In the genomic region with DNA sequence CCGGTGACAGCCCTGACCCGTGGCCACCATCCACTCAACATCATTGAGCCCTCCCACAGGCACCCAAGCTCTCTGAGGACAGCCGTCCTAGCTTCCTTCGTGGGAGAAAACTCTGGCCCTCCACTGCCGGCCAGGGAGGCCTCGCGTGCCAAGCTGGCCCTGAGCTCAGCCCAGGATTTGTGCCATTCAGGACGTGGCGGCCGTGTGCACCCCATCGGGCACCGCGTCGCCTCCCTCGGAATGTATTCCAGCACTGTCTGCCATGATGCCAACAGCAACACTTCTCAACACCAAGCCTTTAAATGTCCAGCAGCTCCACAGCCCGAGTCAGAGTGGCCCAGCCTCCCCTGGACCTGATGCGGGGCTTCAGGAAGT, we compare ENCODE assay signal across 13 cellular contexts. TPM values are rescaled to one million over a fixed set of nuclear protein-coding genes. Genes with fewer than 3 reads are reported as not detected.
DNase-seq lines count a peak whose midpoint lies in the region; ATAC-seq and TF ChIP-seq lines count a peak whose summit lies in the region.
"Had no signal": no experiment of that assay in that cellular context is flagged by ENCODE, and none has a peak within 500 bp of the region (broad histone marks: within the 10 kb centered on the region; RNA-seq: fewer than 3 reads in every experiment).

No MANE protein-coding gene starts in this region.

- POLR2A ChIA-PET in WTC11 (lab: Charles Lee) = no interaction called here
- POLR2A ChIA-PET in CD4-positive, alpha-beta memory T cell (lab: Charles Lee; ENCODE audit: partially characterized antibody) = no interaction called here

- peak overlapping the region in 2 of 4 experiments; percentile 1 to 37 for H3K4me3 ChIP-seq in fibroblast of lung (replicated peaks in 1 of 4; ENCODE audit: control extremely low read depth in 1 of 4, insufficient read depth in 1 of 4, low read depth in 3 of 4, low read length in 4 of 4)
- no peak overlapping the region for H3K4me3 ChIP-seq in neutrophil (ENCODE audit: low read depth in 1 of 2, low read length in 1 of 2)
- H3K4me3 ChIP-seq in upper lobe of left lung = no peak overlapping the region
- no peak overlapping the region for H3K4me3 ChIP-seq in CD4-positive, alpha-beta memory T cell (ENCODE audit: low read length in 2 of 2)

- no peak for TF ChIP-seq POLR2A in upper lobe of left lung (IDR thresholded peaks at IDR 0.05)

- no peaks in the 10 kb centered on the region for H4K20me1 ChIP-seq in fibroblast of lung (ENCODE audit: control insufficient read depth, extremely low read depth, insufficient read depth, low read length)

- H3K4me2 ChIP-seq in fibroblast of lung (ENCODE audit: extremely low read depth, insufficient read depth, low read length) = peak overlapping the region; percentile 64

- CTCF ChIA-PET in WTC11 (lab: Charles Lee) = no interaction called here
- CTCF ChIA-PET in CD4-positive, alpha-beta memory T cell (lab: Charles Lee; ENCODE audit: partially characterized antibody) = no interaction called here

- WGBS in upper lobe of left lung, 2 donors = 50 to 92% methylated on average over 1 to 17 of the region's 17 CpGs

- peak overlapping the region; percentile 29 for H3K9ac ChIP-seq in fibroblast of lung (ENCODE audit: insufficient read depth, low read length)

- H3K79me2 ChIP-seq in fibroblast of lung (ENCODE audit: control insufficient read depth, insufficient read depth, low read length) = peaks cover 65% of the 10 kb centered on the region

- H3K36me3 ChIP-seq in fibroblast of lung (ENCODE audit: control insufficient read depth, insufficient read depth, low read length) (peaks cover 5% of the 10 kb centered on the region), neutrophil (peaks cover 46% of the 10 kb centered on the region), upper lobe of left lung (peaks cover 0 to 12% (median 3%) of the 10 kb centered on the region in 4 donors)
- no peaks in the 10 kb centered on the region for H3K36me3 ChIP-seq in CD4-positive, alpha-beta memory T cell (ENCODE audit: insufficient read depth, low read length)

- H3K9me3 ChIP-seq in fibroblast of lung (ENCODE audit: control insufficient read depth, insufficient read depth, low read depth, low read length) (no peaks in the 10 kb centered on the region), neutrophil (no peaks in the 10 kb centered on the region), upper lobe of left lung (no peaks in the 10 kb centered on the region)
- H3K9me3 ChIP-seq in CD4-positive, alpha-beta memory T cell (ENCODE audit: control insufficient read depth in 1 of 2, low read length in 2 of 2) = no peaks in the 10 kb centered on the region

- H3K4me1 ChIP-seq in fibroblast of lung (ENCODE audit: control insufficient read depth, extremely low read depth, insufficient read depth, low read length) = peaks cover 16% of the 10 kb centered on the region
- H3K4me1 ChIP-seq in neutrophil (ENCODE audit: control insufficient read depth in 1 of 2, insufficient read depth in 1 of 2, low read depth in 1 of 2, low read length in 1 of 2) = peaks cover 62 to 76% of the 10 kb centered on the region in 2 experiments
- peaks cover 5 to 30% (median 12%) of the 10 kb centered on the region in 4 donors for H3K4me1 ChIP-seq in upper lobe of left lung
- H3K4me1 ChIP-seq in CD4-positive, alpha-beta memory T cell (ENCODE audit: insufficient read depth, low read length) = no peaks in the 10 kb centered on the region

- no peak for DNase-seq in WTC11 (ENCODE audit: low spot score)
- no peak for DNase-seq in fibroblast of lung (ENCODE audit: low read depth in 2 of 2)
- DNase-seq in upper lobe of left lung = peak in 1 of 2 donors; percentile 61
- no peak for DNase-seq in NCI-H226
- no peak for DNase-seq in CD4-positive, alpha-beta memory T cell
- no peak for DNase-seq in effector CD8-positive, alpha-beta T cell (lab: John Stamatoyannopoulos, UW)
- no peak for DNase-seq in activated naive CD8-positive, alpha-beta T cell treated with anti-CD3 and anti-CD28 coated beads, Interleukin-2, amount 50 U/mL, for 24 hours
- DNase-seq: NCI-H524 treated with DMSO at 0.1 percent for 48 hours, SIG-M5, small intestine had no signal

- no peak for TF ChIP-seq CTCF in WTC11 (IDR thresholded peaks at IDR 0.05)
- no peak for TF ChIP-seq CTCF in fibroblast of lung (conservative IDR thresholded peaks at IDR 0.05 in 1 of 2, IDR thresholded peaks at IDR 0.05 in 1 of 2; ENCODE audit: low read depth in 1 of 2, low read length in 2 of 2)
- no peak for TF ChIP-seq CTCF in neutrophil (IDR thresholded peaks at IDR 0.05)
- no peak for TF ChIP-seq CTCF in upper lobe of left lung (IDR thresholded peaks at IDR 0.05)

- H3K9me3 Mint-ChIP-seq in WTC11 = no peaks in the 10 kb centered on the region
- peaks cover 0 to 2% (median 0%) of the 10 kb centered on the region in 8 donors for H3K9me3 Mint-ChIP-seq in CD4-positive, alpha-beta memory T cell
- H3K9me3 Mint-ChIP-seq in activated naive CD8-positive, alpha-beta T cell treated with anti-CD3 and anti-CD28 coated beads, Interleukin-2, amount 50 U/mL, for 24 hours = no peaks in the 10 kb centered on the region
- H3K9me3 Mint-ChIP-seq: activated T-helper 17 cell treated with anti-CD3 and anti-CD28 coated beads, Interleukin-2, amount 50 U/mL, for 72 hours had no signal

- no peak for TF ChIP-seq EP300 in upper lobe of left lung (IDR thresholded peaks at IDR 0.05)

- peak overlapping the region; percentile 15 for H3K27ac Mint-ChIP-seq in WTC11
- H3K27ac Mint-ChIP-seq in CD4-positive, alpha-beta memory T cell = no peak overlapping the region
- no peak overlapping the region for H3K27ac Mint-ChIP-seq in activated naive CD8-positive, alpha-beta T cell treated with anti-CD3 and anti-CD28 coated beads, Interleukin-2, amount 50 U/mL, for 24 hours
- H3K27ac Mint-ChIP-seq: activated T-helper 17 cell treated with anti-CD3 and anti-CD28 coated beads, Interleukin-2, amount 50 U/mL, for 72 hours had no signal

- intact Hi-C loops in CD4-positive, alpha-beta memory T cell (cut with micrococcal nuclease) = no loop called here

- H3K27me3 Mint-ChIP-seq in WTC11 (ENCODE audit: low read depth) = no peaks in the 10 kb centered on the region
- H3K27me3 Mint-ChIP-seq in CD4-positive, alpha-beta memory T cell = peaks cover 2 to 3% of the 10 kb centered on the region in 2 donors
- H3K27me3 Mint-ChIP-seq in activated naive CD8-positive, alpha-beta T cell treated with anti-CD3 and anti-CD28 coated beads, Interleukin-2, amount 50 U/mL, for 24 hours = no peaks in the 10 kb centered on the region
- H3K27me3 Mint-ChIP-seq: activated T-helper 17 cell treated with anti-CD3 and anti-CD28 coated beads, Interleukin-2, amount 50 U/mL, for 72 hours had no signal

- H3K27ac ChIP-seq in fibroblast of lung (ENCODE audit: insufficient read depth, low read length) (peak overlapping the region; percentile 94), neutrophil (peak overlapping the region; percentile 91), upper lobe of left lung (peak overlapping the region; percentile 23 to 56 (median 49))
- H3K27ac ChIP-seq in CD4-positive, alpha-beta memory T cell (ENCODE audit: low read depth, low read length) = no peak overlapping the region

- H3K36me3 Mint-ChIP-seq in WTC11 = peaks cover 10% of the 10 kb centered on the region
- H3K36me3 Mint-ChIP-seq in CD4-positive, alpha-beta memory T cell = peaks cover 0 to 5% of the 10 kb centered on the region in 2 donors
- H3K36me3 Mint-ChIP-seq in activated naive CD8-positive, alpha-beta T cell treated with anti-CD3 and anti-CD28 coated beads, Interleukin-2, amount 50 U/mL, for 24 hours (ENCODE audit: low read depth) = no peaks in the 10 kb centered on the region

- H2AFZ ChIP-seq in fibroblast of lung (ENCODE audit: low read length) = no peak overlapping the region

- H3K27me3 ChIP-seq in fibroblast of lung (ENCODE audit: control insufficient read depth, insufficient read depth, low read length) = no peaks in the 10 kb centered on the region
- no peaks in the 10 kb centered on the region for H3K27me3 ChIP-seq in neutrophil
- no peaks in the 10 kb centered on the region for H3K27me3 ChIP-seq in upper lobe of left lung
- H3K27me3 ChIP-seq in CD4-positive, alpha-beta memory T cell (ENCODE audit: insufficient read depth, low read length) = no peaks in the 10 kb centered on the region

- H3K4me3 Mint-ChIP-seq in WTC11 = no peak overlapping the region
- no peak overlapping the region for H3K4me3 Mint-ChIP-seq in CD4-positive, alpha-beta memory T cell
- no peak overlapping the region for H3K4me3 Mint-ChIP-seq in activated naive CD8-positive, alpha-beta T cell treated with anti-CD3 and anti-CD28 coated beads, Interleukin-2, amount 50 U/mL, for 24 hours
- H3K4me3 Mint-ChIP-seq: activated T-helper 17 cell treated with anti-CD3 and anti-CD28 coated beads, Interleukin-2, amount 50 U/mL, for 72 hours had no signal

- ATAC-seq in WTC11 (no peak), upper lobe of left lung (ENCODE audit: low FRiP score in 2 of 2) (no peak)
- ATAC-seq in activated naive CD8-positive, alpha-beta T cell treated with anti-CD3 and anti-CD28 coated beads, Interleukin-2, amount 50 U/mL, for 24 hours = no peak
- ATAC-seq: activated CD4-positive, CD25-positive, alpha-beta regulatory T cell treated with anti-CD3 and anti-CD28 coated beads, Interleukin-2, amount 50 U/mL, for 24 hours; activated T-helper 17 cell treated with anti-CD3 and anti-CD28 coated beads, Interleukin-2, amount 50 U/mL, for 72 hours had no signal

- peaks cover 44% of the 10 kb centered on the region for H3K4me1 Mint-ChIP-seq in WTC11
- H3K4me1 Mint-ChIP-seq in CD4-positive, alpha-beta memory T cell = peaks cover 0 to 7% (median under 1%) of the 10 kb centered on the region in 4 donors
- peaks cover 25% of the 10 kb centered on the region for H3K4me1 Mint-ChIP-seq in activated naive CD8-positive, alpha-beta T cell treated with anti-CD3 and anti-CD28 coated beads, Interleukin-2, amount 50 U/mL, for 24 hours

TF ChIP-seq in WTC11, 78 proteins besides CTCF, POLR2A, EP300 and RAD21 (continues in another document):
- no peak for TF ChIP-seq CBFB (CRISPR knock-in tag; IDR thresholded peaks at IDR 0.05; ENCODE audit: low read depth)
- TF ChIP-seq JUN (CRISPR knock-in tag; IDR thresholded peaks at IDR 0.05) = no peak
- TF ChIP-seq, protein P1, sequence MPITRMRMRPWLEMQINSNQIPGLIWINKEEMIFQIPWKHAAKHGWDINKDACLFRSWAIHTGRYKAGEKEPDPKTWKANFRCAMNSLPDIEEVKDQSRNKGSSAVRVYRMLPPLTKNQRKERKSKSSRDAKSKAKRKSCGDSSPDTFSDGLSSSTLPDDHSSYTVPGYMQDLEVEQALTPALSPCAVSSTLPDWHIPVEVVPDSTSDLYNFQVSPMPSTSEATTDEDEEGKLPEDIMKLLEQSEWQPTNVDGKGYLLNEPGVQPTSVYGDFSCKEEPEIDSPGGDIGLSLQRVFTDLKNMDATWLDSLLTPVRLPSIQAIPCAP (CRISPR knock-in tag; IDR thresholded peaks at IDR 0.05) = no peak

RNA-seq across cellular contexts. Expression of a gene that starts 35.7 kb away (rescaled TPM):
- 47.3 to 58.6 TPM (median 50.1 TPM) in 3 replicates for total RNA-seq in WTC11 (2021)
- 28.0 and 32.7 TPM in 2 replicates for total RNA-seq in fibroblast of lung
- 7.9 and 12.0 TPM in 2 replicates for polyA plus RNA-seq in fibroblast of lung
- 12.1 and 15.4 TPM in 2 replicates for polyA plus RNA-seq in fibroblast of lung (2012)
- 12.6 and 13.6 TPM in 2 replicates for polyA minus RNA-seq in fibroblast of lung (ENCODE audit: low replicate concordance)
- total RNA-seq in upper lobe of left lung = 10 to 100 TPM; 21.9 to 44.3 (median 36.5) TPM
- 1 to 10 TPM; 7.7 to 9.9 TPM for total RNA-seq in CD4-positive, alpha-beta memory T cell
- 1 to 10 TPM in 1 of 2 donors, under 1 TPM in 1; 0.25 to 2.2 TPM for polyA plus RNA-seq in CD4-positive, alpha-beta memory T cell
